ENCODE assay signal across 12 cellular contexts in genomic region chr4:15695240-15695699, GRCh38. TPM values are rescaled to one million over a fixed set of nuclear protein-coding genes. Genes with fewer than 3 reads are reported as not detected.
DNase-seq lines count a peak whose midpoint lies in the region; ATAC-seq and TF ChIP-seq lines count a peak whose summit lies in the region.
"Had no signal": no experiment of that assay in that cellular context is flagged by ENCODE, and none has a peak within 500 bp of the region (broad histone marks: within the 10 kb centered on the region; RNA-seq: fewer than 3 reads in every experiment).

No MANE protein-coding gene starts in this region.

- peaks cover 58% of the 10 kb centered on the region for H3K4me1 ChIP-seq in neural progenitor cell

- no peaks in the 10 kb centered on the region for H3K27me3 ChIP-seq in neural progenitor cell

- no peak overlapping the region for H3K27ac ChIP-seq in neural progenitor cell
- no peak overlapping the region for H3K27ac ChIP-seq in substantia nigra (ENCODE audit: low read depth, low read length, poor library complexity, severe bottlenecking)

- no peak overlapping the region for H3K9ac ChIP-seq in neural progenitor cell

- no peaks in the 10 kb centered on the region for H3K79me2 ChIP-seq in neural progenitor cell (ENCODE audit: low read depth)

- peaks cover 11% of the 10 kb centered on the region for H3K9me3 Mint-ChIP-seq in neural progenitor cell
- H3K9me3 Mint-ChIP-seq: activated naive CD8-positive, alpha-beta T cell treated with anti-CD3 and anti-CD28 coated beads, Interleukin-2, amount 10 ng/mL, durations not matched to agents 7 days and 5 days had no signal

- H3K4me3 Mint-ChIP-seq in neural progenitor cell: no peak overlapping the region
- H3K4me3 Mint-ChIP-seq: activated CD4-positive, alpha-beta T cell treated with anti-CD3 and anti-CD28 coated beads for 36 hours; activated naive CD8-positive, alpha-beta T cell treated with anti-CD3 and anti-CD28 coated beads, Interleukin-2, amount 10 ng/mL, durations not matched to agents 7 days and 5 days; neural crest cell had no signal

- ATAC-seq in activated CD4-positive, CD25-positive, alpha-beta regulatory T cell treated with anti-CD3 and anti-CD28 coated beads, Interleukin-2, amount 50 U/mL, for 24 hours: no peak
- ATAC-seq in GM21717 (IDR thresholded peaks at IDR 0.05; ENCODE audit: unreplicated experiment): no peak
- ATAC-seq: activated CD4-positive, alpha-beta T cell treated with anti-CD3 and anti-CD28 coated beads for 36 hours had no signal

- H3K4me1 Mint-ChIP-seq in neural progenitor cell: peaks cover 14% of the 10 kb centered on the region
- H3K4me1 Mint-ChIP-seq: activated CD4-positive, alpha-beta T cell treated with anti-CD3 and anti-CD28 coated beads for 36 hours had no signal

- DNase-seq in EL: peak; percentile 97
- DNase-seq in NCI-H2029 treated with DMSO at 0.1 percent for 48 hours (lab: John Stamatoyannopoulos, UW): peak; percentile 60
- peak; percentile 80 to 92 for DNase-seq in cardiac fibroblast (ENCODE audit: low read depth in 2 of 2)
- peak; percentile 86 for DNase-seq in neural progenitor cell (ENCODE audit: low spot score)
- DNase-seq in substantia nigra (lab: John Stamatoyannopoulos, UW): no peak
- no peak for DNase-seq in NCI-H146 treated with DMSO at 0.1 percent for 48 hours (lab: John Stamatoyannopoulos, UW; ENCODE audit: unreplicated experiment)
- DNase-seq: activated CD4-positive, alpha-beta T cell treated with anti-CD3 and anti-CD28 coated beads for 36 hours; activated naive CD8-positive, alpha-beta T cell treated with anti-CD3 and anti-CD28 coated beads, Interleukin-2, amount 10 ng/mL, durations not matched to agents 7 days and 5 days; NCI-H526 had no signal

- no peaks in the 10 kb centered on the region for H4K20me1 ChIP-seq in neural progenitor cell (ENCODE audit: low read depth)

- peaks cover 7% of the 10 kb centered on the region for H3K36me3 Mint-ChIP-seq in neural progenitor cell

- H3K4me3 ChIP-seq in cardiac fibroblast (replicated peaks in 1 of 2; ENCODE audit: low read depth in 2 of 2, low read length in 2 of 2): no peak overlapping the region
- no peak overlapping the region for H3K4me3 ChIP-seq in neural progenitor cell

- no peaks in the 10 kb centered on the region for H3K9me3 ChIP-seq in neural progenitor cell (ENCODE audit: low read depth)

- no peak overlapping the region for H2AFZ ChIP-seq in neural progenitor cell (replicated peaks)

- no peak for TF ChIP-seq CTCF in cardiac fibroblast (IDR thresholded peaks at IDR 0.05; ENCODE audit: low read depth, low read length)
- no peak for TF ChIP-seq CTCF in neural progenitor cell (IDR thresholded peaks at IDR 0.05)

- H3K27ac Mint-ChIP-seq in neural progenitor cell: no peak overlapping the region
- H3K27ac Mint-ChIP-seq: activated CD4-positive, alpha-beta T cell treated with anti-CD3 and anti-CD28 coated beads for 36 hours; activated naive CD8-positive, alpha-beta T cell treated with anti-CD3 and anti-CD28 coated beads, Interleukin-2, amount 10 ng/mL, durations not matched to agents 7 days and 5 days had no signal

- H3K4me2 ChIP-seq in neural progenitor cell: peak overlapping the region; percentile 65

- H3F3A ChIP-seq in neural progenitor cell (ENCODE audit: low read depth): peaks cover 39% of the 10 kb centered on the region

- no peaks in the 10 kb centered on the region for H3K36me3 ChIP-seq in neural progenitor cell

- no peaks in the 10 kb centered on the region for H3K27me3 Mint-ChIP-seq in neural progenitor cell (ENCODE audit: insufficient read depth, low read depth)

RNA-seq across cellular contexts. Expression of gene BST1, which starts 7.6 kb away (rescaled TPM):
- total RNA-seq in neural progenitor cell (ENCODE audit: low replicate concordance): 0.45 and 1.2 TPM in 2 replicates

RNA-seq across cellular contexts. Expression of gene FAM200B, which starts 13.6 kb away (rescaled TPM):
- 58.3 and 63.2 TPM in 2 replicates for total RNA-seq in neural progenitor cell (ENCODE audit: low replicate concordance)

RNA-seq across cellular contexts. Expression of gene FBXL5, which starts 40.1 kb away (rescaled TPM):
- 72.7 and 87.9 TPM in 2 replicates for total RNA-seq in neural progenitor cell (ENCODE audit: low replicate concordance)

Comparison
In these comparisons a context has a peak if more than half of its experiments do, and no peak if none do; other contexts are left out.
1. DNase-seq: peak in EL (single experiment), NCI-H2029 treated with DMSO at 0.1 percent for 48 hours (single experiment), cardiac fibroblast (2 of 2) and neural progenitor cell (single experiment); none in substantia nigra (0 of 49) and NCI-H146 treated with DMSO at 0.1 percent for 48 hours (single experiment).